In genomic region chr2:99278793-99279291, GRCh38 we compare ENCODE assay signal across 1 cellular context.
TF ChIP-seq lines count a peak whose summit lies in the region.

No MANE protein-coding gene starts in this region.

TF ChIP-seq in HepG2, 621 proteins besides CTCF, POLR2A, EP300 and RAD21 (continued from another document):
- TF ChIP-seq ZNF468 (CRISPR knock-in tag; IDR thresholded peaks at IDR 0.05) (no peak), IKZF5 (CRISPR knock-in tag; IDR thresholded peaks at IDR 0.05) (peak; percentile 65), ZNF547 (CRISPR knock-in tag; IDR thresholded peaks at IDR 0.05) (no peak), ZNF569 (CRISPR knock-in tag; IDR thresholded peaks at IDR 0.05; ENCODE audit: borderline replicate concordance) (no peak), BCL6 (CRISPR knock-in tag; IDR thresholded peaks at IDR 0.05) (peak; percentile 97), ZNF841 (CRISPR knock-in tag; IDR thresholded peaks at IDR 0.05; ENCODE audit: borderline replicate concordance) (no peak), ZNF530 (CRISPR knock-in tag; IDR thresholded peaks at IDR 0.05; ENCODE audit: low read depth) (no peak), SP4 (CRISPR knock-in tag; IDR thresholded peaks at IDR 0.05) (no peak), SRY (CRISPR knock-in tag; IDR thresholded peaks at IDR 0.05) (no peak), DPF2 (CRISPR knock-in tag; IDR thresholded peaks at IDR 0.05; ENCODE audit: borderline replicate concordance, low read depth) (peak; percentile 96), ZFP36 (IDR thresholded peaks at IDR 0.05; ENCODE audit: borderline replicate concordance, low read depth, low read length, partially characterized antibody) (no peak), ETV6 (CRISPR knock-in tag; conservative IDR thresholded peaks at IDR 0.05) (peak; percentile 55; the same call in 1 of the 2 replicates), TFDP2 (CRISPR knock-in tag; IDR thresholded peaks at IDR 0.05) (no peak), IRX3 (CRISPR knock-in tag; IDR thresholded peaks at IDR 0.05; ENCODE audit: borderline replicate concordance, low read depth) (no peak), ZNF776 (CRISPR knock-in tag; IDR thresholded peaks at IDR 0.05) (no peak), ZNF629 (CRISPR knock-in tag; conservative IDR thresholded peaks at IDR 0.05) (peak; percentile 10; the same call in 1 of the 2 replicates), ZNF761 (CRISPR knock-in tag; conservative IDR thresholded peaks at IDR 0.05) (no peak), MYPOP (CRISPR knock-in tag; IDR thresholded peaks at IDR 0.05) (peak; percentile 79; the same call in 1 of the 2 replicates), SMAD9 (CRISPR knock-in tag; IDR thresholded peaks at IDR 0.05) (no peak), RXRA (CRISPR knock-in tag; IDR thresholded peaks at IDR 0.05) (no peak; the same call in 1 of the 2 replicates), ZNF770 (CRISPR knock-in tag; IDR thresholded peaks at IDR 0.05) (no peak), ZBTB43 (CRISPR knock-in tag; conservative IDR thresholded peaks at IDR 0.05) (peak; percentile 66; the same call in 1 of the 2 replicates), FLYWCH1 (CRISPR knock-in tag; IDR thresholded peaks at IDR 0.05) (no peak), MLX (CRISPR knock-in tag; IDR thresholded peaks at IDR 0.05) (peak; percentile 67), PITX1 (CRISPR knock-in tag; IDR thresholded peaks at IDR 0.05) (peak; percentile 100), DMAP1 (CRISPR knock-in tag; IDR thresholded peaks at IDR 0.05) (peak; percentile 52; the same call in 1 of the 2 replicates), TMF1 (CRISPR knock-in tag; IDR thresholded peaks at IDR 0.05; ENCODE audit: low read depth) (no peak), FOSL2 (CRISPR knock-in tag; IDR thresholded peaks at IDR 0.05) (peak; percentile 94), ASH2L (IDR thresholded peaks at IDR 0.05; ENCODE audit: insufficient read length, low read depth, low read length) (peak; percentile 72), GRHL1 (CRISPR knock-in tag; conservative IDR thresholded peaks at IDR 0.05) (no peak), MBD4 (IDR thresholded peaks at IDR 0.05; ENCODE audit: borderline replicate concordance, low read length) (peak; percentile 83), ZNF883 (CRISPR knock-in tag; IDR thresholded peaks at IDR 0.05; ENCODE audit: not compliant biosample characterization) (no peak), HOXA7 (CRISPR knock-in tag; IDR thresholded peaks at IDR 0.05) (no peak), TBX3 (IDR thresholded peaks at IDR 0.05; ENCODE audit: borderline replicate concordance) (peak; percentile 88), POGK (CRISPR knock-in tag; conservative IDR thresholded peaks at IDR 0.05) (peak; percentile 90), DRAP1 (CRISPR knock-in tag; IDR thresholded peaks at IDR 0.05) (no peak; the same call in 1 of the 2 replicates), GMEB2 (CRISPR knock-in tag; IDR thresholded peaks at IDR 0.05; ENCODE audit: low read depth) (no peak), SALL1 (CRISPR knock-in tag; IDR thresholded peaks at IDR 0.05) (peak; percentile 83), ZNF430 (CRISPR knock-in tag; IDR thresholded peaks at IDR 0.05) (no peak), ZBTB21 (CRISPR knock-in tag; IDR thresholded peaks at IDR 0.05) (no peak), ZNF18 (CRISPR knock-in tag; IDR thresholded peaks at IDR 0.05; ENCODE audit: insufficient replicate concordance) (no peak), NCOR1 (IDR thresholded peaks at IDR 0.05; ENCODE audit: borderline replicate concordance, low read length) (peak; percentile 70; the same call in 1 of the 2 replicates)
